25 cellular contexts compared by ENCODE assay signal in the genomic region with DNA sequence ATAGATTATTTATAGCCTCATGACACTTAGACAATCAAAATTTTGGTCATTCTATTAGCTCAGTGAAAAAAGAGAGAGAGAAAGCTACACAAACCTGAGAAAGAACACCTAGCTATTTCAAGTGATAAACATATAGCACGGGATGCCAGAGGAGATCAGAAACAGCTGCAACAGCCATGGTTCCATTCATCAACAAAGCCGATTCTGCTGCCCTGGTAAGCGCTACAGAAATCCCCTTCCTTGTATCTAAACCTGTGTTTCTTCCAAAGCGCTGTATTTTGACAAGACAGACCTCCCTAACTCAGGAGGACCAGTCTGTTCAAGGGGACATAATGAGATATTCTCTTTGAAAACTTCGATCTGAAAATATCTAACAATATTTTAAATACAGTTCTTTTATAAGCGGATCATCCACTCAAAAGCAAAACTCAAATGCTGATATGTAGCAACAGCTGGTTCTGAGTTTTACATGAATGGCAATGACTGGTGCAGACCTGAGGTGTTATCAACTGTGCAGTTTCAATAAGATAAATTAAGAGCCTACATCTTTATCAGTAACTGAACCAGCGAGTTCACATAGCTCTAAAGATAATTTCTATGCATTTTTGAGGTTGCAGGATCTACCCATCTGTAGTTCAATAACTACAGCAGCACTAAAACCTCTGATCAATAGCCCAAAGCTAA.
"Had no signal": no experiment of that assay in that cellular context is flagged by ENCODE, and none has a peak within 500 bp of the region (broad histone marks: within the 10 kb centered on the region; RNA-seq: fewer than 3 reads in every experiment).

No MANE protein-coding gene starts in this region.

- H3K27me3 ChIP-seq: breast epithelium, heart right ventricle, left lung, ovary, right lobe of liver, transverse colon had no signal

- H3K36me3 Mint-ChIP-seq: activated CD4-positive, alpha-beta memory T cell treated with anti-CD3 and anti-CD28 coated beads for 36 hours; activated naive CD4-positive, alpha-beta T cell treated with anti-CD3 and anti-CD28 coated beads, Interleukin-2, amount 10 ng/mL, durations not matched to agents 7 days and 5 days; stimulated activated naive B cell treated with anti-CD40 and anti-IgM and Interleukin-4, amounts not matched to agents 10 μg/mL and 1 μg/mL and 100 μg/mL, for 72 hours had no signal

- H3K4me3 Mint-ChIP-seq: activated CD4-positive, alpha-beta memory T cell treated with anti-CD3 and anti-CD28 coated beads for 36 hours; activated naive CD4-positive, alpha-beta T cell treated with anti-CD3 and anti-CD28 coated beads, Interleukin-2, amount 10 ng/mL, durations not matched to agents 7 days and 5 days; nephron; stimulated activated naive B cell treated with anti-CD40 and anti-IgM and Interleukin-4, amounts not matched to agents 10 μg/mL and 1 μg/mL and 100 μg/mL, for 72 hours; T-helper 2 cell treated with Interferon-gamma antibody and Interleukin-4, amounts not matched to agents 5 μg/mL and 100 μg/mL, for 36 hours had no signal

- H3K4me1 ChIP-seq: breast epithelium, foreskin keratinocyte, heart right ventricle, left lung, lower lobe of right lung, transverse colon had no signal

- DNase-seq: activated CD4-positive, alpha-beta memory T cell treated with anti-CD3 and anti-CD28 coated beads for 36 hours; activated CD4-positive, alpha-beta T cell treated with anti-CD3 and anti-CD28 coated beads for 48 hours; activated CD8-positive, alpha-beta memory T cell treated with anti-CD3 and anti-CD28 coated beads, Interleukin-2, amount 50 U/mL, for 4 hours; activated gamma-delta T cell; activated naive CD4-positive, alpha-beta T cell treated with anti-CD3 and anti-CD28 coated beads, Interleukin-2, amount 10 ng/mL, durations not matched to agents 7 days and 5 days; activated T-cell treated with anti-CD3 and anti-CD28 coated beads, Interleukin-2, amount 50 U/mL, for 1 hour; amygdala; central memory CD4-positive, alpha-beta T cell; heart right ventricle; kidney glomerular epithelial cell; left lung; lower lobe of right lung; mesendoderm; ovary; right lobe of liver; stimulated activated CD4-positive, alpha-beta T cell treated with anti-CD3 and anti-CD28 coated beads, Interleukin-15, amount 100 ng/mL, for 24 hours; stimulated activated CD4-positive, alpha-beta T cell treated with anti-CD3 and anti-CD28 coated beads, Interleukin-2, amount 100 ng/mL, for 24 hours; stimulated activated naive B cell treated with anti-CD40 and anti-IgM and Interleukin-4, amounts not matched to agents 10 μg/mL and 1 μg/mL and 100 μg/mL, for 72 hours; T-helper 1 cell; transverse colon had no signal

- H3K27me3 Mint-ChIP-seq: activated CD4-positive, alpha-beta memory T cell treated with anti-CD3 and anti-CD28 coated beads for 36 hours; activated naive CD4-positive, alpha-beta T cell treated with anti-CD3 and anti-CD28 coated beads, Interleukin-2, amount 10 ng/mL, durations not matched to agents 7 days and 5 days; progenitor cell of endocrine pancreas; stimulated activated naive B cell treated with anti-CD40 and anti-IgM and Interleukin-4, amounts not matched to agents 10 μg/mL and 1 μg/mL and 100 μg/mL, for 72 hours had no signal

- H3K9me3 ChIP-seq: breast epithelium, heart right ventricle, lower lobe of right lung, ovary, right lobe of liver, transverse colon had no signal

- H3K4me3 ChIP-seq: breast epithelium, heart right ventricle, left lung, lower lobe of right lung, ovary, right lobe of liver, transverse colon had no signal

- H3K27ac Mint-ChIP-seq: activated CD4-positive, alpha-beta memory T cell treated with anti-CD3 and anti-CD28 coated beads for 36 hours; activated naive CD4-positive, alpha-beta T cell treated with anti-CD3 and anti-CD28 coated beads, Interleukin-2, amount 10 ng/mL, durations not matched to agents 7 days and 5 days; nephron; progenitor cell of endocrine pancreas; stimulated activated naive B cell treated with anti-CD40 and anti-IgM and Interleukin-4, amounts not matched to agents 10 μg/mL and 1 μg/mL and 100 μg/mL, for 72 hours; T-helper 2 cell treated with Interferon-gamma antibody and Interleukin-4, amounts not matched to agents 5 μg/mL and 100 μg/mL, for 36 hours had no signal

- ATAC-seq: foreskin keratinocyte; lower lobe of right lung; stimulated activated naive B cell treated with anti-CD40 and anti-IgM and Interleukin-4, amounts not matched to agents 10 μg/mL and 1 μg/mL and 100 μg/mL, for 72 hours had no signal

- H3K27ac ChIP-seq: breast epithelium, foreskin keratinocyte, heart right ventricle, left lung, lower lobe of right lung, ovary, right lobe of liver, transverse colon had no signal

- H3K9me3 Mint-ChIP-seq: activated naive CD4-positive, alpha-beta T cell treated with anti-CD3 and anti-CD28 coated beads, Interleukin-2, amount 10 ng/mL, durations not matched to agents 7 days and 5 days; nephron; T-helper 2 cell treated with Interferon-gamma antibody and Interleukin-4, amounts not matched to agents 5 μg/mL and 100 μg/mL, for 36 hours had no signal

- H3K4me1 Mint-ChIP-seq: activated naive CD4-positive, alpha-beta T cell treated with anti-CD3 and anti-CD28 coated beads, Interleukin-2, amount 10 ng/mL, durations not matched to agents 7 days and 5 days; stimulated activated naive B cell treated with anti-CD40 and anti-IgM and Interleukin-4, amounts not matched to agents 10 μg/mL and 1 μg/mL and 100 μg/mL, for 72 hours had no signal

- H3K36me3 ChIP-seq: breast epithelium, heart right ventricle, left lung, lower lobe of right lung, ovary, right lobe of liver, transverse colon had no signal
